ENCODE assay signal across 26 cellular contexts in genomic region chr6:11023032-11023431, GRCh38. TPM values are rescaled to one million over a fixed set of nuclear protein-coding genes. Genes with fewer than 3 reads are reported as not detected.
DNase-seq lines count a peak whose midpoint lies in the region; ATAC-seq and TF ChIP-seq lines count a peak whose summit lies in the region.
"Had no signal": no experiment of that assay in that cellular context is flagged by ENCODE, and none has a peak within 500 bp of the region (broad histone marks: within the 10 kb centered on the region; RNA-seq: fewer than 3 reads in every experiment).

No MANE protein-coding gene starts in this region.

- no peak for ATAC-seq in HG03521 (IDR thresholded peaks at IDR 0.05; ENCODE audit: unreplicated experiment)
- ATAC-seq: activated T-cell treated with anti-CD3 and anti-CD28 coated beads, Interleukin-2, amount 50 U/mL, for 72 hours; foreskin keratinocyte; left lung; natural killer cell treated with Interleukin-12 subunit alpha and Interleukin-12 subunit beta and Interleukin-15 and Interleukin-18, amount 100 ng/mL, for 72 hours; WTC11 had no signal

- DNase-seq in COLO829 (ENCODE audit: low spot score) = peak; percentile 88
- peak; percentile 19 for DNase-seq in LHCN-M2 (ENCODE audit: low read depth)
- peak; percentile 28 for DNase-seq in fibroblast of the aortic adventitia (ENCODE audit: low read depth)
- DNase-seq in midbrain (lab: John Stamatoyannopoulos, UW) = peak; percentile 36
- no peak for DNase-seq in germinal center (ENCODE audit: low spot score)
- DNase-seq in mesenteric fat pad (ENCODE audit: low spot score) = no peak
- DNase-seq: ACHN; activated CD4-positive, alpha-beta T cell treated with anti-CD3 and anti-CD28 coated beads, Interleukin-2, amount 10 ng/mL, durations not matched to agents 7 days and 5 days; activated naive CD4-positive, alpha-beta T cell treated with Interleukin-2 at 50 U/mL for 16 hours; activated T-cell treated with anti-CD3 and anti-CD28 coated beads, Interleukin-2, amount 50 U/mL, for 72 hours; COR-L47; DMS53; effector CD4-positive, alpha-beta T cell; foreskin keratinocyte; GDM1; H9; left lung; NCI-H2081 treated with DMSO at 0.1 percent for 48 hours; NCI-H446; NCI-H774; retina; T-helper 9 cell; transverse colon had no signal

- no peak for TF ChIP-seq CTCF in fibroblast of the aortic adventitia (IDR thresholded peaks at IDR 0.05; ENCODE audit: insufficient read depth, low read length)

- H3K4me3 ChIP-seq in fibroblast of the aortic adventitia (ENCODE audit: low read depth, low read length) = no peak overlapping the region
- H3K4me3 ChIP-seq: left lung, transverse colon had no signal

RNA-seq across cellular contexts. Expression of gene ELOVL2, which starts 21.1 kb away (rescaled TPM):
- 0.06 TPM in 1 of 2 replicates, not detected in the other for total RNA-seq in LHCN-M2 (2014; rRNA removed)
- 0.11 TPM for polyA plus RNA-seq in LHCN-M2 (2012)
- total RNA-seq in fibroblast of the aortic adventitia (ENCODE audit: low replicate concordance) = 0.16 and 0.18 TPM in 2 replicates
- total RNA-seq in mesenteric fat pad = 0.10 TPM
- total RNA-seq: activated CD4-positive, alpha-beta T cell treated with anti-CD3 and anti-CD28 coated beads, Interleukin-2, amount 10 ng/mL, durations not matched to agents 7 days and 5 days; natural killer cell treated with Interleukin-12 subunit alpha and Interleukin-12 subunit beta and Interleukin-15 and Interleukin-18, amount 100 ng/mL, for 72 hours had no signal

Comparison
In these comparisons a context has a peak if more than half of its experiments do, and no peak if none do; other contexts are left out.
1. DNase-seq: peak in COLO829 (single experiment), LHCN-M2 (single experiment), fibroblast of the aortic adventitia (single experiment) and midbrain (single experiment); none in germinal center (single experiment) and mesenteric fat pad (single experiment).